8 cellular contexts compared by ENCODE assay signal in genomic region chr9:19934301-19934868, GRCh38.
DNase-seq lines count a peak whose midpoint lies in the region; ATAC-seq and TF ChIP-seq lines count a peak whose summit lies in the region.

No MANE protein-coding gene starts in this region.

- no peaks in the 10 kb centered on the region for H3K4me1 ChIP-seq in GM23248 (ENCODE audit: insufficient read depth)
- H3K4me1 ChIP-seq in body of pancreas, result peaks cover 5% of the 10 kb centered on the region
- peaks cover 0 to 6% (median 5%) of the 10 kb centered on the region in 4 donors for H3K4me1 ChIP-seq in sigmoid colon

- no peaks in the 10 kb centered on the region for H3K27me3 ChIP-seq in GM23248 (replicated peaks; ENCODE audit: insufficient read depth)
- H3K27me3 ChIP-seq in body of pancreas, result no peaks in the 10 kb centered on the region
- H3K27me3 ChIP-seq in sigmoid colon, result no peaks in the 10 kb centered on the region

- H4K20me1 ChIP-seq in GM23248 (ENCODE audit: insufficient read depth), result no peaks in the 10 kb centered on the region

- in situ Hi-C loops in GM23248 (cut with MboI), result no loop called here

- peak overlapping the region; percentile 89 for H3K4me2 ChIP-seq in GM23248 (ENCODE audit: unreplicated experiment)

- TF ChIP-seq POLR2A in body of pancreas (IDR thresholded peaks at IDR 0.05) (no peak), sigmoid colon (IDR thresholded peaks at IDR 0.05) (no peak)

- H3K79me2 ChIP-seq in GM23248 (ENCODE audit: insufficient read depth), result no peaks in the 10 kb centered on the region

- H3K9me3 ChIP-seq in GM23248 (ENCODE audit: low read depth), result no peaks in the 10 kb centered on the region
- H3K9me3 ChIP-seq in body of pancreas, result no peaks in the 10 kb centered on the region
- no peaks in the 10 kb centered on the region for H3K9me3 ChIP-seq in sigmoid colon

- peak overlapping the region; percentile 92 for H2AFZ ChIP-seq in GM23248

- ATAC-seq in body of pancreas (peak; percentile 62), GM19455 (IDR thresholded peaks at IDR 0.05; ENCODE audit: unreplicated experiment) (no peak)

- peak overlapping the region; percentile 69 for H3K9ac ChIP-seq in GM23248

- H3K27ac ChIP-seq in GM23248 (no peak overlapping the region), body of pancreas (no peak overlapping the region), sigmoid colon (no peak overlapping the region)

- 8% methylated on average over 34 to 39 of the region's 41 CpGs for WGBS in GM23248 (ENCODE audit: low coverage in 1 of 2, low lambda C conversion rate in 2 of 2, missing lambda C conversion rate in 2 of 2), 2 experiments
- WGBS in body of pancreas, 2 donors, result 5 to 6% methylated on average over 19 to 28 of the region's 41 CpGs
- WGBS in sigmoid colon, 2 donors, result 22 to 50% methylated on average over 41 of the region's 41 CpGs

- no peaks in the 10 kb centered on the region for H3F3A ChIP-seq in GM23248 (ENCODE audit: insufficient read depth)

- DNase-seq in GM23248, result peak; percentile 74
- peak; percentile 14 to 53 (median 25) for DNase-seq in body of pancreas
- DNase-seq in iPS-NIHi11 (ENCODE audit: low spot score), result peak; percentile 52
- no peak for DNase-seq in sigmoid colon
- DNase-seq in SW480 (ENCODE audit: low spot score), result no peak
- DNase-seq in NCI-H2196 treated with DMSO at 0.1 percent for 48 hours (lab: John Stamatoyannopoulos, UW; ENCODE audit: unreplicated experiment), result no peak
- no peak for DNase-seq in mesenteric fat pad (ENCODE audit: low spot score)

- intact Hi-C loops in body of pancreas (cut with DNase I), result no loop called here
- intact Hi-C loops in sigmoid colon (cut with DNase I), result no loop called here

- H3K36me3 ChIP-seq in GM23248 (ENCODE audit: low read depth) (no peaks in the 10 kb centered on the region), body of pancreas (replicated peaks in 1 of 2; ENCODE audit: insufficient read depth in 1 of 2, low read depth in 2 of 2) (no peaks in the 10 kb centered on the region), sigmoid colon (no peaks in the 10 kb centered on the region)

- TF ChIP-seq EP300 in sigmoid colon (IDR thresholded peaks at IDR 0.05), result no peak

- TF ChIP-seq CTCF in body of pancreas (IDR thresholded peaks at IDR 0.05), result no peak
- no peak for TF ChIP-seq CTCF in sigmoid colon (IDR thresholded peaks at IDR 0.05)

- H3K9me2 ChIP-seq in GM23248 (ENCODE audit: insufficient read depth), result no peaks in the 10 kb centered on the region

- H3K4me3 ChIP-seq in GM23248 (peak overlapping the region; percentile 83), body of pancreas (peak overlapping the region; percentile 15 to 48), sigmoid colon (peak overlapping the region; percentile 34 to 54 (median 49))

Comparison
In these comparisons a context has a peak if more than half of its experiments do, and no peak if none do; other contexts are left out.
1. DNase-seq: peak in GM23248 (single experiment), body of pancreas (4 of 4) and iPS-NIHi11 (single experiment); none in sigmoid colon (single experiment), SW480 (single experiment), NCI-H2196 treated with DMSO at 0.1 percent for 48 hours (single experiment) and mesenteric fat pad (single experiment).
2. H3K4me3 ChIP-seq: peak in every context shown above with its lines; median percentile 83 in GM23248; 49 in sigmoid colon; 32 in body of pancreas.